Comparison of ENCODE assay signal across 22 cellular contexts in genomic region chr20:58743076-58743566, GRCh38.
"Had no signal": no experiment of that assay in that cellular context is flagged by ENCODE, and none has a peak within 500 bp of the region (broad histone marks: within the 10 kb centered on the region; RNA-seq: fewer than 3 reads in every experiment).

No MANE protein-coding gene starts in this region.

- DNase-seq: activated B cell treated with CpG ODN at 0.5 μM for 24 hours; activated CD4-positive, alpha-beta memory T cell treated with anti-CD3 and anti-CD28 coated beads, Interleukin-2, amount 10 ng/mL, durations not matched to agents 7 days and 5 days; activated CD4-positive, alpha-beta T cell treated with anti-CD3 and anti-CD28 coated beads for 4 hours; activated effector memory CD4-positive, alpha-beta T cell treated with Interleukin-2 at 50 U/mL for 16 hours; activated naive CD4-positive, alpha-beta T cell treated with anti-CD3 and anti-CD28 coated beads for 36 hours; activated naive CD8-positive, alpha-beta T cell treated with anti-CD3 and anti-CD28 coated beads, Interleukin-2, amount 10 ng/mL, durations not matched to agents 7 days and 5 days; activated T-cell treated with anti-CD3 and anti-CD28 coated beads, Interleukin-2, amount 50 U/mL, for 72 hours; amniotic stem cell; foreskin fibroblast; kidney glomerular epithelial cell; left ventricle myocardium superior; mammary epithelial cell; midbrain; nucleus accumbens; stimulated activated CD4-positive, alpha-beta T cell treated with anti-CD3 and anti-CD28 coated beads, Interleukin-4, amount 100 ng/mL, for 24 hours; stimulated activated naive CD4-positive, alpha-beta T cell treated with Interleukin-2 at 50 U/mL for 16 hours; T1000 had no signal

- H3K9me3 ChIP-seq: breast epithelium had no signal

- H3K27ac Mint-ChIP-seq: activated B cell treated with CpG ODN at 0.5 μM for 24 hours; activated CD4-positive, alpha-beta memory T cell treated with anti-CD3 and anti-CD28 coated beads, Interleukin-2, amount 10 ng/mL, durations not matched to agents 7 days and 5 days; activated naive CD4-positive, alpha-beta T cell treated with anti-CD3 and anti-CD28 coated beads for 36 hours; activated T-cell treated with anti-CD3 and anti-CD28 coated beads, Interleukin-2, amount 50 U/mL, for 72 hours; natural killer cell treated with Interleukin-12 subunit alpha and Interleukin-12 subunit beta and Interleukin-15 and Interleukin-18, amount 100 ng/mL, for 72 hours; T-helper 1 cell treated with Interleukin-12 subunit alpha and Interleukin-12 subunit beta and Interleukin-4 antibody, amounts not matched to agents 30 μg/mL and 1 μg/mL, for 36 hours had no signal

- H3K36me3 Mint-ChIP-seq: activated naive CD8-positive, alpha-beta T cell treated with anti-CD3 and anti-CD28 coated beads, Interleukin-2, amount 10 ng/mL, durations not matched to agents 7 days and 5 days; natural killer cell treated with Interleukin-12 subunit alpha and Interleukin-12 subunit beta and Interleukin-15 and Interleukin-18, amount 100 ng/mL, for 72 hours had no signal

- FAIRE-seq: endometrium had no signal

- ATAC-seq: activated T-cell treated with anti-CD3 and anti-CD28 coated beads, Interleukin-2, amount 50 U/mL, for 72 hours; left ventricle myocardium superior; natural killer cell treated with Interleukin-12 subunit alpha and Interleukin-12 subunit beta and Interleukin-15 and Interleukin-18, amount 100 ng/mL, for 72 hours had no signal

- H3K4me1 Mint-ChIP-seq: activated B cell treated with CpG ODN at 0.5 μM for 24 hours; activated CD4-positive, alpha-beta memory T cell treated with anti-CD3 and anti-CD28 coated beads, Interleukin-2, amount 10 ng/mL, durations not matched to agents 7 days and 5 days; activated naive CD8-positive, alpha-beta T cell treated with anti-CD3 and anti-CD28 coated beads, Interleukin-2, amount 10 ng/mL, durations not matched to agents 7 days and 5 days had no signal

- H3K9me3 Mint-ChIP-seq: activated CD4-positive, alpha-beta memory T cell treated with anti-CD3 and anti-CD28 coated beads, Interleukin-2, amount 10 ng/mL, durations not matched to agents 7 days and 5 days; activated naive CD4-positive, alpha-beta T cell treated with anti-CD3 and anti-CD28 coated beads for 36 hours; activated naive CD8-positive, alpha-beta T cell treated with anti-CD3 and anti-CD28 coated beads, Interleukin-2, amount 10 ng/mL, durations not matched to agents 7 days and 5 days; activated T-cell treated with anti-CD3 and anti-CD28 coated beads, Interleukin-2, amount 50 U/mL, for 72 hours; natural killer cell treated with Interleukin-12 subunit alpha and Interleukin-12 subunit beta and Interleukin-15 and Interleukin-18, amount 100 ng/mL, for 72 hours; T-helper 1 cell treated with Interleukin-12 subunit alpha and Interleukin-12 subunit beta and Interleukin-4 antibody, amounts not matched to agents 30 μg/mL and 1 μg/mL, for 36 hours had no signal

- H3K4me1 ChIP-seq: breast epithelium had no signal

- H3K4me3 Mint-ChIP-seq: activated B cell treated with CpG ODN at 0.5 μM for 24 hours; activated CD4-positive, alpha-beta memory T cell treated with anti-CD3 and anti-CD28 coated beads, Interleukin-2, amount 10 ng/mL, durations not matched to agents 7 days and 5 days; activated naive CD4-positive, alpha-beta T cell treated with anti-CD3 and anti-CD28 coated beads for 36 hours; activated naive CD8-positive, alpha-beta T cell treated with anti-CD3 and anti-CD28 coated beads, Interleukin-2, amount 10 ng/mL, durations not matched to agents 7 days and 5 days; activated T-cell treated with anti-CD3 and anti-CD28 coated beads, Interleukin-2, amount 50 U/mL, for 72 hours; natural killer cell treated with Interleukin-12 subunit alpha and Interleukin-12 subunit beta and Interleukin-15 and Interleukin-18, amount 100 ng/mL, for 72 hours; T-helper 1 cell treated with Interleukin-12 subunit alpha and Interleukin-12 subunit beta and Interleukin-4 antibody, amounts not matched to agents 30 μg/mL and 1 μg/mL, for 36 hours had no signal

- H3K36me3 ChIP-seq: breast epithelium had no signal

- H3K4me3 ChIP-seq: breast epithelium, coronary artery had no signal

- H3K27ac ChIP-seq: breast epithelium, coronary artery had no signal
